In the genomic region with DNA sequence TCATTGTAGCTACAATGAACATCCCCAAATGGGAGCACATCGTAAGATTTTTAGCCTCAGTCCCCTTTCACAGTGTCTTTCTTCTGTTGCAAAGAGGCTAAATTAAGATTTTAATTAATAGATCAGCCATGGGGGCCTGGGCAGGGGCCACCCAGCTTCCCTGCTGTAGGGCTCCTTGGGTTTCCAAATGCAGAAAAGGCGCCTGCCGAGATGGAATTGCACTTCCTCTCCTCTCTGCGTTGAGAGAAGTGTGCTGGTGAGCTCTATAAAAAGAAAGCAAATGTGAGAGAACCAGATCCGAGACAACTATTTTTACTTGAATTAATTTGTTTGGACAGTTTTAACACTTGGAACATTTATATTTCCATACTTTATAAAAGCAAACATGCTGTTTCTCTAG, we compare ENCODE assay signal across 12 cellular contexts.
A peak's percentile ranks its signal among the peaks of the same experiment; 100 is the strongest.
DNase-seq lines count a peak whose midpoint lies in the region; ATAC-seq, FAIRE-seq and TF ChIP-seq lines count a peak whose summit lies in the region.
"Had no signal": no experiment of that assay in that cellular context is flagged by ENCODE, and none has a peak within 500 bp of the region (broad histone marks: within the 10 kb centered on the region; RNA-seq: fewer than 3 reads in every experiment).

No MANE protein-coding gene starts in this region.

- H3K27me3 ChIP-seq in heart left ventricle (no peaks in the 10 kb centered on the region), pancreas (no peaks in the 10 kb centered on the region), aorta (ENCODE audit: control insufficient read depth in 1 of 2, insufficient read depth in 2 of 2, low read length in 1 of 2) (no peaks in the 10 kb centered on the region)
- H3K27me3 ChIP-seq: right lobe of liver had no signal

- H3K27ac ChIP-seq in heart left ventricle (peak overlapping the region; percentile 24 to 91 (median 80)), pancreas (peak overlapping the region in 2 of 4 donors; percentile 34 to 64), aorta (ENCODE audit: low read depth in 1 of 2, low read length in 2 of 2) (peak overlapping the region; percentile 82 to 95)
- H3K27ac ChIP-seq: right lobe of liver had no signal

- peaks cover 11% of the 10 kb centered on the region for H3K9me3 Mint-ChIP-seq in activated CD4-positive, alpha-beta memory T cell treated with anti-CD3 and anti-CD28 coated beads, Interleukin-2, amount 10 ng/mL, durations not matched to agents 7 days and 5 days

- no peaks in the 10 kb centered on the region for H3K27me3 Mint-ChIP-seq in activated CD4-positive, alpha-beta memory T cell treated with anti-CD3 and anti-CD28 coated beads, Interleukin-2, amount 10 ng/mL, durations not matched to agents 7 days and 5 days

- DNase-seq in Right ventricle myocardium superior (no peak), cardiac septum (ENCODE audit: low spot score) (no peak), heart left ventricle (peak in 1 of 5 donors; percentile 35), pancreas (no peak), aorta (no peak), RKO (ENCODE audit: low spot score) (no peak)
- DNase-seq in activated CD4-positive, alpha-beta memory T cell treated with anti-CD3 and anti-CD28 coated beads, Interleukin-2, amount 10 ng/mL, durations not matched to agents 7 days and 5 days, result no peak
- DNase-seq: activated naive CD8-positive, alpha-beta T cell treated with anti-CD3 and anti-CD28 coated beads, Interleukin-2, amount 50 U/mL, for 24 hours; Calu3; right lobe of liver had no signal

- intact Hi-C loops in Right ventricle myocardium superior (cut with DNase I) (no loop called here), cardiac septum (cut with DNase I) (no loop called here), heart left ventricle (cut with DNase I) (loop anchor here in 5 of 10 donors (5.0 to 10.0 kb wide), 8 partner anchors 92 to 1035 kb away; a partner anchor contains a TSS), pancreas (cut with DNase I) (no loop called here), aorta (cut with DNase I) (no loop called here)

- TF ChIP-seq CTCF in heart left ventricle (IDR thresholded peaks at IDR 0.05) (no peak), pancreas (IDR thresholded peaks at IDR 0.05) (no peak)

- no peak overlapping the region for H3K27ac Mint-ChIP-seq in activated CD4-positive, alpha-beta memory T cell treated with anti-CD3 and anti-CD28 coated beads, Interleukin-2, amount 10 ng/mL, durations not matched to agents 7 days and 5 days
- H3K27ac Mint-ChIP-seq: activated naive CD8-positive, alpha-beta T cell treated with anti-CD3 and anti-CD28 coated beads, Interleukin-2, amount 50 U/mL, for 24 hours had no signal

- POLR2A ChIA-PET in activated CD4-positive, alpha-beta memory T cell treated with anti-CD3 and anti-CD28 coated beads, Interleukin-2, amount 10 ng/mL, durations not matched to agents 7 days and 5 days (lab: Charles Lee), result no interaction called here

- H3K4me1 ChIP-seq in heart left ventricle, result peaks cover 0 to 57% (median 43%) of the 10 kb centered on the region in 12 donors
- peaks cover 12 to 41% (median 14%) of the 10 kb centered on the region in 3 donors for H3K4me1 ChIP-seq in pancreas
- H3K4me1 ChIP-seq in aorta (ENCODE audit: control insufficient read depth in 1 of 2, insufficient read depth in 2 of 2, low read length in 2 of 2), result peaks cover 4 to 6% of the 10 kb centered on the region in 2 donors
- H3K4me1 ChIP-seq: right lobe of liver had no signal

- peak overlapping the region in 5 of 12 donors; percentile 1 to 12 (median 4) for H3K4me3 ChIP-seq in heart left ventricle
- H3K4me3 ChIP-seq in pancreas, result peak overlapping the region in 1 of 4 donors; percentile 10
- H3K4me3 ChIP-seq in aorta (ENCODE audit: low read length in 2 of 2), result no peak overlapping the region
- H3K4me3 ChIP-seq: A549, right lobe of liver had no signal

- CTCF ChIA-PET in activated CD4-positive, alpha-beta memory T cell treated with anti-CD3 and anti-CD28 coated beads, Interleukin-2, amount 10 ng/mL, durations not matched to agents 7 days and 5 days (lab: Charles Lee), result no interaction called here

- TF ChIP-seq POLR2A in heart left ventricle (IDR thresholded peaks at IDR 0.05), result no peak

- ATAC-seq in Right ventricle myocardium superior (ENCODE audit: poor library complexity), result peak; percentile 17
- ATAC-seq in heart left ventricle, result peak in 1 of 4 donors; percentile 30
- ATAC-seq in pancreas, result peak in 3 of 4 donors; percentile 31 to 49 (median 49)
- peak; percentile 65 for ATAC-seq in aorta (ENCODE audit: low FRiP score)
- no peak for ATAC-seq in HG03039 (IDR thresholded peaks at IDR 0.05; ENCODE audit: unreplicated experiment)
- ATAC-seq: A549; activated naive CD8-positive, alpha-beta T cell treated with anti-CD3 and anti-CD28 coated beads, Interleukin-2, amount 50 U/mL, for 24 hours had no signal

- FAIRE-seq in pancreas (lab: Jason Lieb, UNC), result peak; percentile 51
- FAIRE-seq: A549 had no signal

- H3K4me3 Mint-ChIP-seq in activated CD4-positive, alpha-beta memory T cell treated with anti-CD3 and anti-CD28 coated beads, Interleukin-2, amount 10 ng/mL, durations not matched to agents 7 days and 5 days, result no peak overlapping the region
- H3K4me3 Mint-ChIP-seq: activated naive CD8-positive, alpha-beta T cell treated with anti-CD3 and anti-CD28 coated beads, Interleukin-2, amount 50 U/mL, for 24 hours had no signal

- H3K4me1 Mint-ChIP-seq in activated CD4-positive, alpha-beta memory T cell treated with anti-CD3 and anti-CD28 coated beads, Interleukin-2, amount 10 ng/mL, durations not matched to agents 7 days and 5 days, result no peaks in the 10 kb centered on the region
- H3K4me1 Mint-ChIP-seq: activated naive CD8-positive, alpha-beta T cell treated with anti-CD3 and anti-CD28 coated beads, Interleukin-2, amount 50 U/mL, for 24 hours had no signal

- WGBS in heart left ventricle, 4 donors, result 33 to 40% (median 36%) methylated on average over 5 of the region's 5 CpGs
- 36 to 41% methylated on average over 5 of the region's 5 CpGs for WGBS in pancreas, 2 donors
- 4 to 7% methylated on average over 5 of the region's 5 CpGs for WGBS in aorta, 2 donors

- no peaks in the 10 kb centered on the region for H3K36me3 Mint-ChIP-seq in activated CD4-positive, alpha-beta memory T cell treated with anti-CD3 and anti-CD28 coated beads, Interleukin-2, amount 10 ng/mL, durations not matched to agents 7 days and 5 days (ENCODE audit: low read depth)

- no peaks in the 10 kb centered on the region for H3K36me3 ChIP-seq in heart left ventricle
- no peaks in the 10 kb centered on the region for H3K36me3 ChIP-seq in pancreas
- no peaks in the 10 kb centered on the region for H3K36me3 ChIP-seq in aorta (ENCODE audit: control insufficient read depth in 1 of 2, insufficient read depth in 2 of 2, low read length in 1 of 2)
- H3K36me3 ChIP-seq: right lobe of liver had no signal

- H3K9me3 ChIP-seq in heart left ventricle (no peaks in the 10 kb centered on the region), pancreas (no peaks in the 10 kb centered on the region), aorta (ENCODE audit: control insufficient read depth, low read length) (no peaks in the 10 kb centered on the region)
- H3K9me3 ChIP-seq: A549, right lobe of liver had no signal
